Comparison of ENCODE assay signal across 8 cellular contexts in the genomic region with DNA sequence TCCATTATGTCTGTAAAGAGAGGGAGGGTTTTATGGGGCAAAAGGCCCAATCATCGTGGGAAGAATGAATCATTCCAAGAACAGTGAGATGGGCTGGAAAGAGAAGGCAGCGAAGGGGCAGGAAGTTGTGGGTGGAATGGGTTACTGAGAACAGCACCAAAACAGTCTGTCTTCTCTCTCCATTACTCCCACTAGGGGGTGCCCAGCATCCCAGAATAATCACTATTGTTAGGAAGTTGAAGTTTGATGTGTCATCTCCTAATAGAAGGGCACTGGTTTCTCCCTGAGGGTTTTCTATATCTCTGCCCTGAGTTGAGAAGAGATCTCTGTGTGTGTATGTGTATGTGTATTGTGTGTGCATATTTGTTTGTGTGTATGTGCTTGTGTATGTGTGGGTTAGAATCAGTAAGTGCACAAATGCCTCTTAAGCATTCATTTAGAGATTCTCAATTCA.
DNase-seq lines count a peak whose midpoint lies in the region; ATAC-seq lines count a peak whose summit lies in the region.

No MANE protein-coding gene starts in this region.

- no peak overlapping the region for H3K9ac ChIP-seq in BLaER1 treated with 17β-estradiol and CSF1 and Interleukin-3, amounts not matched to agents 10 nM and 100 nM
- H3K9ac ChIP-seq in rectal smooth muscle tissue (ENCODE audit: low read length) = no peak overlapping the region

- H3K27me3 ChIP-seq in BLaER1 treated with 17β-estradiol and CSF1 and Interleukin-3, amounts not matched to agents 10 nM and 100 nM = peaks cover 0 to 6% (median 0%) of the 10 kb centered on the region in 11 experiments; a peak in 2 of 22 replicates
- H3K27me3 ChIP-seq in rectal smooth muscle tissue (ENCODE audit: control insufficient read depth, insufficient read depth, low read length) = no peaks in the 10 kb centered on the region

- peak overlapping the region in 5 of 11 experiments; percentile 19 to 50 (median 22); a peak in 6 of 22 replicates for H3K27ac ChIP-seq in BLaER1 treated with 17β-estradiol and CSF1 and Interleukin-3, amounts not matched to agents 10 nM and 100 nM
- peak overlapping the region; percentile 87 for H3K27ac ChIP-seq in rectal smooth muscle tissue (ENCODE audit: low read depth, low read length)

- peaks cover 10 to 40% (median 21%) of the 10 kb centered on the region in 10 experiments; a peak in 17 of 20 replicates for H3K4me1 ChIP-seq in BLaER1 treated with 17β-estradiol and CSF1 and Interleukin-3, amounts not matched to agents 10 nM and 100 nM
- peaks cover 59% of the 10 kb centered on the region for H3K4me1 ChIP-seq in rectal smooth muscle tissue (ENCODE audit: control insufficient read depth, insufficient read depth, low read length)

- peak; percentile 25 for DNase-seq in NCI-H748 treated with DMSO at 0.1 percent for 48 hours (lab: John Stamatoyannopoulos, UW)
- DNase-seq in activated T-cell treated with anti-CD3 and anti-CD28 coated beads, Interleukin-2, amount 50 U/mL, for 72 hours = peak; percentile 76 to 83
- peak; percentile 68 for DNase-seq in globus pallidus (ENCODE audit: low spot score)
- no peak for DNase-seq in NCI-H128 (lab: John Stamatoyannopoulos, UW; ENCODE audit: unreplicated experiment)

- H3K4me3 Mint-ChIP-seq in activated T-cell treated with anti-CD3 and anti-CD28 coated beads, Interleukin-2, amount 50 U/mL, for 72 hours = peak overlapping the region; percentile 61 to 64

- peak; percentile 90 for ATAC-seq in GM18511 (IDR thresholded peaks at IDR 0.05; ENCODE audit: unreplicated experiment)
- peak; percentile 95 for ATAC-seq in HG02973 (IDR thresholded peaks at IDR 0.05; ENCODE audit: unreplicated experiment)
- peak; percentile 81 to 85 for ATAC-seq in activated T-cell treated with anti-CD3 and anti-CD28 coated beads, Interleukin-2, amount 50 U/mL, for 72 hours (replicated peaks in 1 of 2)

- H3K36me3 ChIP-seq in BLaER1 treated with 17β-estradiol and CSF1 and Interleukin-3, amounts not matched to agents 10 nM and 100 nM = no peaks in the 10 kb centered on the region
- no peaks in the 10 kb centered on the region for H3K36me3 ChIP-seq in rectal smooth muscle tissue (ENCODE audit: control insufficient read depth, insufficient read depth, low read length)

- no peaks in the 10 kb centered on the region for H3K9me3 Mint-ChIP-seq in activated T-cell treated with anti-CD3 and anti-CD28 coated beads, Interleukin-2, amount 50 U/mL, for 72 hours

- no peaks in the 10 kb centered on the region for H3K36me3 Mint-ChIP-seq in activated T-cell treated with anti-CD3 and anti-CD28 coated beads, Interleukin-2, amount 50 U/mL, for 72 hours (ENCODE audit: insufficient read depth in 2 of 2)

- H3K4me2 ChIP-seq in BLaER1 treated with 17β-estradiol and CSF1 and Interleukin-3, amounts not matched to agents 10 nM and 100 nM = peak overlapping the region; percentile 1 to 68 (median 29); a peak in 18 of 22 replicates

- H3K9me3 ChIP-seq in BLaER1 treated with 17β-estradiol and CSF1 and Interleukin-3, amounts not matched to agents 10 nM and 100 nM (replicated peaks in 1 of 11) = no peaks in the 10 kb centered on the region

- H4K20me1 ChIP-seq in BLaER1 treated with 17β-estradiol and CSF1 and Interleukin-3, amounts not matched to agents 10 nM and 100 nM = no peaks in the 10 kb centered on the region

- H3K4me3 ChIP-seq in BLaER1 treated with 17β-estradiol and CSF1 and Interleukin-3, amounts not matched to agents 10 nM and 100 nM = no peak overlapping the region
- no peak overlapping the region for H3K4me3 ChIP-seq in rectal smooth muscle tissue (ENCODE audit: low read length)

- peak overlapping the region; percentile 52 for H3K27ac Mint-ChIP-seq in activated T-cell treated with anti-CD3 and anti-CD28 coated beads, Interleukin-2, amount 50 U/mL, for 72 hours

- peaks cover 19% of the 10 kb centered on the region for H3K27me3 Mint-ChIP-seq in activated T-cell treated with anti-CD3 and anti-CD28 coated beads, Interleukin-2, amount 50 U/mL, for 72 hours (ENCODE audit: low read depth)

- peaks cover 45% of the 10 kb centered on the region for H3K4me1 Mint-ChIP-seq in activated T-cell treated with anti-CD3 and anti-CD28 coated beads, Interleukin-2, amount 50 U/mL, for 72 hours (ENCODE audit: low read depth)
